ENCODE assay signal across 1 cellular context in the genomic region with DNA sequence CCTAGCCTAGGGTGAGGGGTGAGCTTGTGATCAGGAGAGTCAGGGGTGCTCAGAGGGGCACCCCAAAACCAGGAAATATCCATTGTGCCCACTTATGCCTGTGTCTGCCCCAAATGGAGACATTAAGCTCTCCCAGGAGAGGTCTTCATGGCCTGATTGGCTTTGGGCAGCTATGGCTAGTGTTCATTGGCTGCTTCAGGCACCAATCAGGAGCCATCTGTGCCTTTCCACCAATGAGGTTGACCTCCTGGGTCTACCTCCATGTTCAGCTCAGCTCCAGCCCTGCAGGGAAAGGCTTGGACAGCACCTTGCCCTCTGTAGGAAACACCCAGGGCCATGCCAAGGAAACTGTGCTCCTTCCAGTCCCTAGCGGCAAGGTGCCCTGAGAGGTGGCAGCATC.
TF ChIP-seq lines count a peak whose summit lies in the region.

No MANE protein-coding gene starts in this region.

TF ChIP-seq in SK-N-SH treated with all-trans-retinoic acid at 6 μM for 48 hours, 23 proteins besides CTCF, POLR2A, EP300 and RAD21 (continued from another document):
- TF ChIP-seq ZC3H10 (CRISPR knock-in tag; IDR thresholded peaks at IDR 0.05), result no peak
- TF ChIP-seq ESRRG (CRISPR knock-in tag; IDR thresholded peaks at IDR 0.05), result no peak
- no peak for TF ChIP-seq CSDC2 (CRISPR knock-in tag; IDR thresholded peaks at IDR 0.05)
- no peak for TF ChIP-seq OSR1 (CRISPR knock-in tag; IDR thresholded peaks at IDR 0.05)
